8 cellular contexts compared by ENCODE assay signal in genomic region chr10:31604141-31604540, GRCh38.
DNase-seq lines count a peak whose midpoint lies in the region; ATAC-seq and TF ChIP-seq lines count a peak whose summit lies in the region.

No MANE protein-coding gene starts in this region.

- no peak overlapping the region for H3K18ac ChIP-seq in H9 (ENCODE audit: insufficient read length, low read depth, low read length)

- intact Hi-C loops in gastrocnemius medialis (cut with DNase I; ENCODE audit: low total_unique reads) = loop anchor here (10.0 kb wide), 1 partner anchor 819 kb away; no protein-coding TSS in a partner anchor

- H4K91ac ChIP-seq in H9 (ENCODE audit: insufficient read length, low read depth, low read length) = no peak overlapping the region

- H2BK120ac ChIP-seq in H9 (ENCODE audit: low read depth, low read length, poor library complexity, severe bottlenecking) = no peak overlapping the region

- H3K79me1 ChIP-seq in H9 (ENCODE audit: insufficient read depth, low read depth, low read length, poor library complexity, severe bottlenecking) = no peaks in the 10 kb centered on the region

- WGBS in H9 (ENCODE audit: extremely low coverage, insufficient read length, low lambda C conversion rate) = no CpG with 5 or more reads among the region's 11 CpGs

- TF ChIP-seq POLR2A in gastrocnemius medialis (IDR thresholded peaks at IDR 0.05) = no peak

- H3K9me3 Mint-ChIP-seq in H9 = no peaks in the 10 kb centered on the region; a peak in 1 of 5 replicates

- H3K9ac ChIP-seq in H9 (ENCODE audit: extremely low read depth, insufficient read length, low read length) (no peak overlapping the region), NT2/D1 (ENCODE audit: insufficient read length, low read depth) (no peak overlapping the region), fibroblast of lung (ENCODE audit: insufficient read depth, low read length) (no peak overlapping the region)

- no peak overlapping the region for H2BK12ac ChIP-seq in H9 (ENCODE audit: insufficient read length, low read depth, low read length)

- H2AK5ac ChIP-seq in H9 (ENCODE audit: insufficient read length, low read length) = no peak overlapping the region

- peaks cover 18% of the 10 kb centered on the region for H3K27me3 Mint-ChIP-seq in H9 (ENCODE audit: low read depth)

- H3K4ac ChIP-seq in H9 (ENCODE audit: low read depth, low read length) = no peak overlapping the region

- H3K4me2 ChIP-seq in H9 (ENCODE audit: insufficient read depth, insufficient read length, low read length) (no peak overlapping the region), fibroblast of lung (ENCODE audit: extremely low read depth, insufficient read depth, low read length) (peak overlapping the region; percentile 68)

- H2BK20ac ChIP-seq in H9 (ENCODE audit: low read depth, low read length, poor library complexity, severe bottlenecking) = no peak overlapping the region

- H4K8ac ChIP-seq in H9 (replicated peaks; ENCODE audit: insufficient read length, low read depth, low read length) = no peak overlapping the region

- H3K79me2 ChIP-seq in H9 (ENCODE audit: insufficient read depth, low read length) (no peaks in the 10 kb centered on the region), fibroblast of lung (ENCODE audit: control insufficient read depth, insufficient read depth, low read length) (no peaks in the 10 kb centered on the region)

- H3K36me3 ChIP-seq in NT2/D1 (ENCODE audit: insufficient read depth, insufficient read length, low read length) = no peaks in the 10 kb centered on the region
- no peaks in the 10 kb centered on the region for H3K36me3 ChIP-seq in fibroblast of lung (ENCODE audit: control insufficient read depth, insufficient read depth, low read length)
- no peaks in the 10 kb centered on the region for H3K36me3 ChIP-seq in gastrocnemius medialis

- H3K27ac Mint-ChIP-seq in H9 = peak overlapping the region in 1 of 3 experiments; percentile 92; a peak in 2 of 7 replicates

- no peaks in the 10 kb centered on the region for H3K23me2 ChIP-seq in H9 (ENCODE audit: insufficient read length, low read depth, low read length, poor library complexity, severe bottlenecking)

- no peak overlapping the region for H2BK15ac ChIP-seq in H9 (ENCODE audit: low read depth, low read length)

- peak overlapping the region; percentile 54 to 80; a peak in 4 of 5 replicates for H3K4me3 Mint-ChIP-seq in H9

- no peak overlapping the region for H3K14ac ChIP-seq in H9 (ENCODE audit: insufficient read depth, low read length)

- DNase-seq in H9 (no peak), NT2/D1 (ENCODE audit: low read depth, low spot score) (no peak), fibroblast of lung (ENCODE audit: low read depth in 2 of 2) (peak in 1 of 2 donors; percentile 74), gastrocnemius medialis (peak in 1 of 2 donors; percentile 44), C1 segment of cervical spinal cord (lab: John Stamatoyannopoulos, UW) (no peak), GM19240 (ENCODE audit: insufficient read length, low spot score) (no peak), foreskin melanocyte (no peak)
- DNase-seq in NK-92 treated with Interleukin-12 subunit alpha and Interleukin-12 subunit beta, amount 100 ng/mL, for 24 hours (lab: John Stamatoyannopoulos, UW) = no peak

- H3K4me1 Mint-ChIP-seq in H9 = peaks cover 7 to 10% of the 10 kb centered on the region in 2 experiments

- no peak for TF ChIP-seq CTCF in H9 (conservative IDR thresholded peaks at IDR 0.05)
- no peak for TF ChIP-seq CTCF in fibroblast of lung (conservative IDR thresholded peaks at IDR 0.05 in 1 of 2, IDR thresholded peaks at IDR 0.05 in 1 of 2; ENCODE audit: low read depth in 1 of 2, low read length in 2 of 2)
- no peak for TF ChIP-seq CTCF in gastrocnemius medialis (IDR thresholded peaks at IDR 0.05 in 4 of 5, conservative IDR thresholded peaks at IDR 0.05 in 1 of 5)

- H3K27ac ChIP-seq in H9 (ENCODE audit: insufficient read length, low read depth, low read length) (no peak overlapping the region), fibroblast of lung (ENCODE audit: insufficient read depth, low read length) (peak overlapping the region; percentile 76), gastrocnemius medialis (peak overlapping the region; percentile 92 to 99 (median 96))

- no peak overlapping the region for H2AFZ ChIP-seq in H9 (ENCODE audit: low read length)
- no peak overlapping the region for H2AFZ ChIP-seq in fibroblast of lung (ENCODE audit: low read length)

- in situ Hi-C loops in gastrocnemius medialis (cut with MboI; ENCODE audit: low sequenced_read_pairs in 4 of 4) = loop anchor here in 1 of 4 donors (10.0 kb wide), 1 partner anchor 91 kb away; no protein-coding TSS in a partner anchor

- peak; percentile 8 to 21 for ATAC-seq in gastrocnemius medialis

- H3K4me3 ChIP-seq in NT2/D1 (ENCODE audit: insufficient read length, low read depth) = peak overlapping the region; percentile 22
- peak overlapping the region in 1 of 4 experiments; percentile 69 for H3K4me3 ChIP-seq in fibroblast of lung (replicated peaks in 1 of 4; ENCODE audit: control extremely low read depth in 1 of 4, insufficient read depth in 1 of 4, low read depth in 3 of 4, low read length in 4 of 4)
- H3K4me3 ChIP-seq in gastrocnemius medialis = peak overlapping the region; percentile 68 to 97 (median 76)

- H3K36me3 Mint-ChIP-seq in H9 (ENCODE audit: insufficient read depth in 1 of 3, low read depth in 3 of 3) = peaks cover 0 to 2% (median 0%) of the 10 kb centered on the region in 3 experiments; a peak in 1 of 7 replicates

- no peak overlapping the region for H2BK5ac ChIP-seq in H9 (ENCODE audit: insufficient read length, low read length)

- H4K5ac ChIP-seq in H9 (ENCODE audit: insufficient read length, low read depth, low read length) = no peak overlapping the region

- H4K20me1 ChIP-seq in H9 (ENCODE audit: control insufficient read depth, insufficient read depth, insufficient read length) (no peaks in the 10 kb centered on the region), fibroblast of lung (ENCODE audit: control insufficient read depth, extremely low read depth, insufficient read depth, low read length) (no peaks in the 10 kb centered on the region)

- no peak overlapping the region for H3K23ac ChIP-seq in H9 (ENCODE audit: insufficient read length, low read depth, low read length)

- no peak overlapping the region for H3T11ph ChIP-seq in H9 (ENCODE audit: low read length)

- H3K4me1 ChIP-seq in H9 (ENCODE audit: insufficient read depth, low read length) (no peaks in the 10 kb centered on the region), NT2/D1 (ENCODE audit: insufficient read depth, insufficient read length) (no peaks in the 10 kb centered on the region), fibroblast of lung (ENCODE audit: control insufficient read depth, extremely low read depth, insufficient read depth, low read length) (peaks cover 5% of the 10 kb centered on the region), gastrocnemius medialis (peaks cover 14 to 19% of the 10 kb centered on the region in 2 donors)

- H3K56ac ChIP-seq in H9 (ENCODE audit: insufficient read length, low read depth, low read length) = no peak overlapping the region

- H3K9me3 ChIP-seq in H9 (ENCODE audit: control insufficient read depth, low read depth, low read length) = no peaks in the 10 kb centered on the region
- no peaks in the 10 kb centered on the region for H3K9me3 ChIP-seq in NT2/D1 (ENCODE audit: insufficient read depth, low read length)
- H3K9me3 ChIP-seq in fibroblast of lung (ENCODE audit: control insufficient read depth, insufficient read depth, low read depth, low read length) = no peaks in the 10 kb centered on the region
- H3K9me3 ChIP-seq in gastrocnemius medialis = no peaks in the 10 kb centered on the region

- H3K27me3 ChIP-seq in H9 (ENCODE audit: insufficient read depth, low read length) (no peaks in the 10 kb centered on the region), NT2/D1 (ENCODE audit: insufficient read depth, insufficient read length) (no peaks in the 10 kb centered on the region), fibroblast of lung (ENCODE audit: control insufficient read depth, insufficient read depth, low read length) (no peaks in the 10 kb centered on the region), gastrocnemius medialis (no peaks in the 10 kb centered on the region)
